8 cellular contexts compared by ENCODE assay signal in genomic region chr3:139718415-139718814, GRCh38. TPM values are rescaled to one million over a fixed set of nuclear protein-coding genes. Genes with fewer than 3 reads are reported as not detected.
A peak's percentile ranks its signal among the peaks of the same experiment; 100 is the strongest.
DNase-seq lines count a peak whose midpoint lies in the region; ATAC-seq, FAIRE-seq and TF ChIP-seq lines count a peak whose summit lies in the region.

No MANE protein-coding gene starts in this region.

- TF ChIP-seq CTCF in Loucy (conservative IDR thresholded peaks at IDR 0.05; ENCODE audit: low read length): peak; percentile 24; the same call in 1 of the 2 replicates
- peak; percentile 72 for TF ChIP-seq CTCF in bronchial epithelial cell (IDR thresholded peaks at IDR 0.05; ENCODE audit: insufficient read depth, low read length, severe bottlenecking)
- TF ChIP-seq CTCF in GM10266 (IDR thresholded peaks at IDR 0.05; ENCODE audit: control insufficient read depth, insufficient read depth, low read depth, missing control alignments): no peak
- TF ChIP-seq CTCF in prostate gland (IDR thresholded peaks at IDR 0.05): peak in 1 of 4 experiments; percentile 15

- FAIRE-seq in bronchial epithelial cell (lab: Jason Lieb, UNC): no peak

- DNase-seq in COLO668 (lab: John Stamatoyannopoulos, UW; ENCODE audit: unreplicated experiment) (peak; percentile 29), bronchial epithelial cell (ENCODE audit: low read depth) (peak; percentile 39), medulla oblongata (ENCODE audit: extremely low spot score) (peak; percentile 48), GM10266 (ENCODE audit: extremely low spot score) (no peak), prostate gland (ENCODE audit: low spot score) (no peak)
- DNase-seq in stimulated activated naive CD8-positive, alpha-beta T cell treated with anti-CD3 and anti-CD28 coated beads, Interleukin-15, Interleukin-2, amounts not matched to agents 100 U/mL and 50 U/mL, for 24 hours: no peak

- H3K9me2 ChIP-seq in Loucy (replicated peaks; ENCODE audit: low read depth, low read length): no peaks in the 10 kb centered on the region

- H2AFZ ChIP-seq in Loucy (ENCODE audit: low read length): no peak overlapping the region

- no peak for TF ChIP-seq POLR2A in prostate gland (IDR thresholded peaks at IDR 0.05)

- H3K9me3 ChIP-seq in Loucy (ENCODE audit: insufficient read depth, low read depth, low read length): no peaks in the 10 kb centered on the region
- H3K9me3 ChIP-seq in prostate gland: no peaks in the 10 kb centered on the region

- H3K36me3 ChIP-seq in Loucy (ENCODE audit: insufficient read depth, low read length): no peaks in the 10 kb centered on the region
- no peaks in the 10 kb centered on the region for H3K36me3 ChIP-seq in bronchial epithelial cell (ENCODE audit: control insufficient read depth, insufficient read depth, low read length)
- no peaks in the 10 kb centered on the region for H3K36me3 ChIP-seq in prostate gland

- no peak overlapping the region for H3K4me2 ChIP-seq in Loucy (ENCODE audit: low read depth, low read length, poor library complexity, severe bottlenecking)

- no peaks in the 10 kb centered on the region for H4K20me1 ChIP-seq in Loucy (ENCODE audit: insufficient read depth, low read length, poor library complexity, severe bottlenecking)

- H3K27me3 ChIP-seq in Loucy (ENCODE audit: insufficient read depth, low read length, poor library complexity, severe bottlenecking): no peaks in the 10 kb centered on the region
- peaks cover 1% of the 10 kb centered on the region for H3K27me3 ChIP-seq in bronchial epithelial cell (ENCODE audit: control insufficient read depth, insufficient read depth, low read length)
- peaks cover 2% of the 10 kb centered on the region for H3K27me3 ChIP-seq in prostate gland (replicated peaks; ENCODE audit: insufficient read depth)

- no peak overlapping the region for H3K4me3 ChIP-seq in Loucy (ENCODE audit: low read length, poor library complexity, severe bottlenecking)
- H3K4me3 ChIP-seq in bronchial epithelial cell (ENCODE audit: low read depth, low read length): no peak overlapping the region
- no peak overlapping the region for H3K4me3 ChIP-seq in prostate gland

- no peak for ATAC-seq in HG03378 (IDR thresholded peaks at IDR 0.05; ENCODE audit: unreplicated experiment)
- ATAC-seq in stimulated activated naive CD8-positive, alpha-beta T cell treated with anti-CD3 and anti-CD28 coated beads, Interleukin-15, Interleukin-2, amounts not matched to agents 100 U/mL and 50 U/mL, for 24 hours: no peak

- H3K9ac ChIP-seq in Loucy (ENCODE audit: low read depth, low read length, poor library complexity, severe bottlenecking): no peak overlapping the region

- no peaks in the 10 kb centered on the region for H3K79me2 ChIP-seq in Loucy (ENCODE audit: insufficient read depth, low read length)

- WGBS in prostate gland: 59% methylated on average over 3 of the region's 3 CpGs

- H3K4me1 ChIP-seq in Loucy (ENCODE audit: insufficient read depth, low read length, poor library complexity, severe bottlenecking) (no peaks in the 10 kb centered on the region), prostate gland (replicated peaks) (no peaks in the 10 kb centered on the region)

- H3F3A ChIP-seq in Loucy (ENCODE audit: low read depth): no peaks in the 10 kb centered on the region

- intact Hi-C loops in prostate gland (cut with DNase I): no loop called here

- no peak overlapping the region for H3K27ac ChIP-seq in prostate gland

RNA-seq across cellular contexts. Expression of gene NMNAT3, which starts 40.6 kb away (rescaled TPM):
- total RNA-seq in bronchial epithelial cell (3.9 and 7.8 TPM in 2 replicates), prostate gland (10 to 100 TPM; 11.9 to 15.6 TPM)

Comparison
In these comparisons a context has a peak if more than half of its experiments do, and no peak if none do; other contexts are left out.
1. DNase-seq: peak in COLO668 (single experiment), bronchial epithelial cell (single experiment) and medulla oblongata (single experiment); none in GM10266 (single experiment), stimulated activated naive CD8-positive, alpha-beta T cell treated with anti-CD3 and anti-CD28 coated beads, Interleukin-15, Interleukin-2, amounts not matched to agents 100 U/mL and 50 U/mL, for 24 hours (single experiment) and prostate gland (single experiment).